In the genomic region with DNA sequence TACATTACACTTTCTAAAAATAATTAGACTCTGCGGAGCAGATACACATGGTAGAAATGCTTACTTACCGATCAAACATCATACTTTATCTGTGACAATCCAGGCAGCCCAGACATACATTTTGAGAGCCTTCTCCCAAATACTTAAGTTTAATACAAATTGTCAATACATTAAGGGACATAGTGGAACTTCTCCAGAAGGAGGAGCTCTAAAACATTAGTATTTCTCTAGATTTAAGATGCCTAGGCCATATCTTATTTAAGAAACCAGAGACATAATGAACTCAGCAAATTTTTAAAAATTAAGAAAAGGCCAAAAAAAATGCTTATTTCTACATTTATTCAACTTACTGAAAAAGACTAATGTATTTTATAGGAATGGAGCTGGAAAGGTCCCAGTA, we compare ENCODE assay signal across 25 cellular contexts. TPM values are rescaled to one million over a fixed set of nuclear protein-coding genes. Genes with fewer than 3 reads are reported as not detected.
A peak's percentile ranks its signal among the peaks of the same experiment; 100 is the strongest.
DNase-seq lines count a peak whose midpoint lies in the region; ATAC-seq, FAIRE-seq and TF ChIP-seq lines count a peak whose summit lies in the region.
"Had no signal": no experiment of that assay in that cellular context is flagged by ENCODE, and none has a peak within 500 bp of the region (broad histone marks: within the 10 kb centered on the region; RNA-seq: fewer than 3 reads in every experiment).

No MANE protein-coding gene starts in this region.

- no peaks in the 10 kb centered on the region for H3K27me3 Mint-ChIP-seq in H9 (ENCODE audit: low read depth)
- H3K27me3 Mint-ChIP-seq: activated naive CD4-positive, alpha-beta T cell treated with anti-CD3 and anti-CD28 coated beads, Interleukin-2, amount 50 U/mL, for 24 hours; central memory CD8-positive, alpha-beta T cell had no signal

- H3K27ac ChIP-seq in H9 (ENCODE audit: insufficient read length, low read depth, low read length) = no peak overlapping the region
- no peak overlapping the region for H3K27ac ChIP-seq in OCI-LY7 (ENCODE audit: low read depth, low read length, poor library complexity, severe bottlenecking)
- no peak overlapping the region for H3K27ac ChIP-seq in endothelial cell of umbilical vein (ENCODE audit: insufficient read depth, low read depth, low read length)
- H3K27ac ChIP-seq: neutrophil, skin epidermis, suprapubic skin had no signal

- H3K4me3 Mint-ChIP-seq in H9 = no peak overlapping the region
- H3K4me3 Mint-ChIP-seq: activated naive CD4-positive, alpha-beta T cell treated with anti-CD3 and anti-CD28 coated beads, Interleukin-2, amount 50 U/mL, for 24 hours; central memory CD8-positive, alpha-beta T cell; stimulated activated effector memory CD8-positive, alpha-beta T cell treated with anti-CD3 and anti-CD28 coated beads, Interleukin-12 subunit alpha, Interleukin-12 subunit beta, amount 100 ng/mL, for 72 hours had no signal

- no peak overlapping the region for H2AFZ ChIP-seq in H9 (ENCODE audit: low read length)
- no peak overlapping the region for H2AFZ ChIP-seq in OCI-LY7 (ENCODE audit: low read length)
- H2AFZ ChIP-seq in endothelial cell of umbilical vein (ENCODE audit: low read depth, low read length) = no peak overlapping the region

- no peak overlapping the region for H2BK15ac ChIP-seq in H9 (ENCODE audit: low read depth, low read length)

- H2BK12ac ChIP-seq in H9 (ENCODE audit: insufficient read length, low read depth, low read length) = no peak overlapping the region

- H3K4me2 ChIP-seq in H9 (ENCODE audit: insufficient read depth, insufficient read length, low read length) (no peak overlapping the region), OCI-LY7 (ENCODE audit: low read length) (no peak overlapping the region), endothelial cell of umbilical vein (ENCODE audit: insufficient read depth, low read length) (no peak overlapping the region)

- no peaks in the 10 kb centered on the region for H3K27me3 ChIP-seq in H9 (ENCODE audit: insufficient read depth, low read length)
- H3K27me3 ChIP-seq in endothelial cell of umbilical vein (ENCODE audit: control insufficient read depth in 2 of 2, insufficient read depth in 2 of 2, low read length in 2 of 2) = no peaks in the 10 kb centered on the region
- H3K27me3 ChIP-seq: neutrophil, suprapubic skin had no signal

- H3K9me3 Mint-ChIP-seq in H9 = peaks cover 8 to 10% of the 10 kb centered on the region in 2 experiments; a peak in 4 of 5 replicates
- H3K9me3 Mint-ChIP-seq: activated naive CD4-positive, alpha-beta T cell treated with anti-CD3 and anti-CD28 coated beads, Interleukin-2, amount 50 U/mL, for 24 hours; central memory CD8-positive, alpha-beta T cell; stimulated activated effector memory CD8-positive, alpha-beta T cell treated with anti-CD3 and anti-CD28 coated beads, Interleukin-12 subunit alpha, Interleukin-12 subunit beta, amount 100 ng/mL, for 72 hours had no signal

- H3K79me1 ChIP-seq in H9 (ENCODE audit: insufficient read depth, low read depth, low read length, poor library complexity, severe bottlenecking) = no peaks in the 10 kb centered on the region

- H3K4me1 ChIP-seq in H9 (ENCODE audit: insufficient read depth, low read length) = no peaks in the 10 kb centered on the region
- no peaks in the 10 kb centered on the region for H3K4me1 ChIP-seq in OCI-LY7 (ENCODE audit: insufficient read depth, low read length, poor library complexity, severe bottlenecking)
- H3K4me1 ChIP-seq in endothelial cell of umbilical vein (ENCODE audit: control insufficient read depth, extremely low read depth, insufficient read depth, low read length) = no peaks in the 10 kb centered on the region
- H3K4me1 ChIP-seq: suprapubic skin had no signal

- H3K4me1 Mint-ChIP-seq in H9 = no peaks in the 10 kb centered on the region
- H3K4me1 Mint-ChIP-seq: activated naive CD4-positive, alpha-beta T cell treated with anti-CD3 and anti-CD28 coated beads, Interleukin-2, amount 50 U/mL, for 24 hours; central memory CD8-positive, alpha-beta T cell; stimulated activated effector memory CD8-positive, alpha-beta T cell treated with anti-CD3 and anti-CD28 coated beads, Interleukin-12 subunit alpha, Interleukin-12 subunit beta, amount 100 ng/mL, for 72 hours had no signal

- no peaks in the 10 kb centered on the region; the same call in 1 of the 2 replicates for H3K9me2 ChIP-seq in OCI-LY7 (ENCODE audit: insufficient read depth, low read length)

- no peak overlapping the region for H4K5ac ChIP-seq in H9 (ENCODE audit: insufficient read length, low read depth, low read length)

- no peak overlapping the region for H3K23ac ChIP-seq in H9 (ENCODE audit: insufficient read length, low read depth, low read length)

- H2BK120ac ChIP-seq in H9 (ENCODE audit: low read depth, low read length, poor library complexity, severe bottlenecking) = no peak overlapping the region

- intact Hi-C loops in OCI-LY7 (cut with micrococcal nuclease; ENCODE audit: unreplicated experiment) (no loop called here), endothelial cell of umbilical vein (cut with micrococcal nuclease) (loop anchor here (1.0 kb wide), 1 partner anchor 140 kb away; no protein-coding TSS in a partner anchor), left ventricle myocardium superior (cut with micrococcal nuclease) (no loop called here)

- dilution Hi-C loops in endothelial cell of umbilical vein (cut with MboI; ENCODE audit: extremely low pct_ligation_motif_present, low sequenced_read_pairs) = no loop called here

- H2BK20ac ChIP-seq in H9 (ENCODE audit: low read depth, low read length, poor library complexity, severe bottlenecking) = no peak overlapping the region

- no peaks in the 10 kb centered on the region for H3K9me3 ChIP-seq in H9 (ENCODE audit: control insufficient read depth, low read depth, low read length)
- no peaks in the 10 kb centered on the region for H3K9me3 ChIP-seq in OCI-LY7 (ENCODE audit: low read length)
- no peaks in the 10 kb centered on the region for H3K9me3 ChIP-seq in endothelial cell of umbilical vein (replicated peaks; ENCODE audit: control insufficient read depth, insufficient read depth, low read length)
- H3K9me3 ChIP-seq: neutrophil, suprapubic skin had no signal

- POLR2A ChIA-PET in OCI-LY7 (lab: Charles Lee) = interaction anchor here (0.6 to 0.8 kb wide), 2 partner anchors 28 to 434 kb away, joined by 3 to 7 read pairs; no protein-coding TSS in a partner anchor
- POLR2A ChIA-PET in endothelial cell of umbilical vein (lab: Charles Lee) = no interaction called here

- no peak overlapping the region for H3K4ac ChIP-seq in H9 (ENCODE audit: low read depth, low read length)

- no peaks in the 10 kb centered on the region for H3K23me2 ChIP-seq in H9 (ENCODE audit: insufficient read length, low read depth, low read length, poor library complexity, severe bottlenecking)

- no peaks in the 10 kb centered on the region for H4K20me1 ChIP-seq in H9 (ENCODE audit: control insufficient read depth, insufficient read depth, insufficient read length)
- H4K20me1 ChIP-seq in OCI-LY7 (ENCODE audit: insufficient read depth, low read length) = no peaks in the 10 kb centered on the region
- no peaks in the 10 kb centered on the region for H4K20me1 ChIP-seq in endothelial cell of umbilical vein (replicated peaks; ENCODE audit: control insufficient read depth, extremely low read depth, insufficient read depth, low read length)

- no peak overlapping the region for H4K91ac ChIP-seq in H9 (ENCODE audit: insufficient read length, low read depth, low read length)

- no peak for TF ChIP-seq POLR2A in endothelial cell of umbilical vein (IDR thresholded peaks at IDR 0.05; ENCODE audit: low read depth, low read length)

- CTCF ChIA-PET in OCI-LY7 (lab: Charles Lee; ENCODE audit: unreplicated experiment) = no interaction called here
- CTCF ChIA-PET in endothelial cell of umbilical vein (lab: Charles Lee) = interaction anchor here (0.6 to 4.2 kb wide), 16 partner anchors 8 to 318 kb away, joined by 3 to 35 read pairs (median 4); partner anchors contain the start of gene CD163

- H3K27ac Mint-ChIP-seq in H9 = no peak overlapping the region
- H3K27ac Mint-ChIP-seq: activated naive CD4-positive, alpha-beta T cell treated with anti-CD3 and anti-CD28 coated beads, Interleukin-2, amount 50 U/mL, for 24 hours; stimulated activated effector memory CD8-positive, alpha-beta T cell treated with anti-CD3 and anti-CD28 coated beads, Interleukin-12 subunit alpha, Interleukin-12 subunit beta, amount 100 ng/mL, for 72 hours had no signal

- ATAC-seq in HG03469 (IDR thresholded peaks at IDR 0.05; ENCODE audit: unreplicated experiment) = no peak
- no peak for ATAC-seq in GM21381 (IDR thresholded peaks at IDR 0.05; ENCODE audit: unreplicated experiment)
- no peak for ATAC-seq in left ventricle myocardium superior
- ATAC-seq: stimulated activated effector memory CD8-positive, alpha-beta T cell treated with anti-CD3 and anti-CD28 coated beads, Interleukin-12 subunit alpha, Interleukin-12 subunit beta, amount 100 ng/mL, for 72 hours had no signal

- H3K36me3 Mint-ChIP-seq in H9 (ENCODE audit: insufficient read depth in 1 of 3, low read depth in 3 of 3) = peaks cover 2 to 18% (median 4%) of the 10 kb centered on the region in 3 experiments; a peak in 5 of 7 replicates
- H3K36me3 Mint-ChIP-seq: activated naive CD4-positive, alpha-beta T cell treated with anti-CD3 and anti-CD28 coated beads, Interleukin-2, amount 50 U/mL, for 24 hours; stimulated activated effector memory CD8-positive, alpha-beta T cell treated with anti-CD3 and anti-CD28 coated beads, Interleukin-12 subunit alpha, Interleukin-12 subunit beta, amount 100 ng/mL, for 72 hours had no signal

- no peak for DNase-seq in H9
- peak; percentile 1 for DNase-seq in OCI-LY7 (ENCODE audit: low spot score)
- DNase-seq in endothelial cell of umbilical vein (ENCODE audit: low read depth, low spot score) = peak; percentile 46
- no peak for DNase-seq in NCI-H345 (lab: John Stamatoyannopoulos, UW)
- no peak for DNase-seq in left ventricle myocardium superior
- DNase-seq: activated CD4-positive, alpha-beta T cell treated with anti-CD3 and anti-CD28 coated beads for 4 hours; aorta; DMS53; NCI-H1417 treated with DMSO at 0.1 percent for 48 hours; NCI-H69; Right ventricle myocardium superior; stimulated activated CD4-positive, alpha-beta T cell treated with anti-CD3 and anti-CD28 coated beads, Interleukin-2, amount 100 ng/mL, for 24 hours had no signal

- TF ChIP-seq CTCF in H9 (conservative IDR thresholded peaks at IDR 0.05) (peak; percentile 43; the same call in 2 of the 3 replicates), OCI-LY7 (conservative IDR thresholded peaks at IDR 0.05; ENCODE audit: low read length) (peak; percentile 56), endothelial cell of umbilical vein (IDR thresholded peaks at IDR 0.05; ENCODE audit: extremely low read depth in 1 of 2, insufficient read depth in 1 of 2, low read depth in 1 of 2, low read length in 2 of 2) (peak; percentile 4 to 13)

- no peaks in the 10 kb centered on the region for H3K79me2 ChIP-seq in H9 (ENCODE audit: insufficient read depth, low read length)
- no peaks in the 10 kb centered on the region for H3K79me2 ChIP-seq in OCI-LY7 (ENCODE audit: insufficient read depth, low read depth, low read length)
- no peaks in the 10 kb centered on the region for H3K79me2 ChIP-seq in endothelial cell of umbilical vein (ENCODE audit: control insufficient read depth, insufficient read depth, low read length)

- no TSS peak for BruUV-seq in OCI-LY7 (replicated peaks; lab: Mats Ljungman, UMichigan)
- BruUV-seq in endothelial cell of umbilical vein (replicated peaks; lab: Mats Ljungman, UMichigan) = no TSS peak

- H3K4me3 ChIP-seq in OCI-LY7 (ENCODE audit: low read depth, low read length, poor library complexity, severe bottlenecking) (no peak overlapping the region), endothelial cell of umbilical vein (replicated peaks in 1 of 3; ENCODE audit: insufficient read depth in 1 of 3, low read depth in 1 of 3, low read length in 3 of 3) (no peak overlapping the region)
- H3K4me3 ChIP-seq: lung, skin epidermis, suprapubic skin had no signal

- H3K56ac ChIP-seq in H9 (ENCODE audit: insufficient read length, low read depth, low read length) = no peak overlapping the region

- H3K36me3 ChIP-seq in OCI-LY7 (ENCODE audit: insufficient read depth, low read length) = no peaks in the 10 kb centered on the region
- no peaks in the 10 kb centered on the region for H3K36me3 ChIP-seq in endothelial cell of umbilical vein (ENCODE audit: control insufficient read depth in 2 of 2, extremely low read depth in 1 of 2, insufficient read depth in 2 of 2, low read length in 2 of 2)
- H3K36me3 ChIP-seq: neutrophil, suprapubic skin had no signal

- FAIRE-seq in A204.1 (lab: Jason Lieb, UNC) (peak; percentile 60), endothelial cell of umbilical vein (lab: Jason Lieb, UNC) (peak; percentile 52)
- FAIRE-seq: urothelium cell line had no signal

- no CpG with 5 or more reads among the region's 2 CpGs for WGBS in H9 (ENCODE audit: extremely low coverage, insufficient read length, low lambda C conversion rate)

- H3K9me1 ChIP-seq in endothelial cell of umbilical vein (replicated peaks; ENCODE audit: control insufficient read depth, extremely low read depth, insufficient read depth, low read length) = no peaks in the 10 kb centered on the region

- no peak overlapping the region for H4K8ac ChIP-seq in H9 (replicated peaks; ENCODE audit: insufficient read length, low read depth, low read length)

- H3K9ac ChIP-seq in H9 (ENCODE audit: extremely low read depth, insufficient read length, low read length) (no peak overlapping the region), endothelial cell of umbilical vein (replicated peaks; ENCODE audit: extremely low read depth, insufficient read depth, low read length) (no peak overlapping the region)

- no peak overlapping the region for H3K18ac ChIP-seq in H9 (ENCODE audit: insufficient read length, low read depth, low read length)

- no peak overlapping the region for H3K14ac ChIP-seq in H9 (ENCODE audit: insufficient read depth, low read length)

- H3T11ph ChIP-seq in H9 (ENCODE audit: low read length) = no peak overlapping the region

- H2BK5ac ChIP-seq in H9 (ENCODE audit: insufficient read length, low read length) = no peak overlapping the region

- no peak overlapping the region for H2AK5ac ChIP-seq in H9 (ENCODE audit: insufficient read length, low read length)

RNA-seq across cellular contexts. Expression of gene ACSM4, which starts 16.1 kb away (rescaled TPM):
- total RNA-seq in H9 (2021) (not detected in 2 replicates), OCI-LY7 (2022) (not detected in 2 replicates), endothelial cell of umbilical vein (not detected in 2 replicates), left ventricle myocardium superior (not detected)
- not detected in 2 replicates for total RNA-seq in OCI-LY7 (2014; rRNA removed; shearing (Covaris generic))
- polyA plus RNA-seq in endothelial cell of umbilical vein = not detected in 2 replicates
- not detected in 2 replicates for polyA plus RNA-seq in endothelial cell of umbilical vein (2011; cell fraction: cytosol; rRNA removed)
- polyA plus RNA-seq in endothelial cell of umbilical vein (2011; cell fraction: nucleus; rRNA removed) = not detected in 2 replicates
- polyA plus RNA-seq in endothelial cell of umbilical vein (2012) = not detected in 2 replicates
- polyA minus RNA-seq in endothelial cell of umbilical vein = not detected in 2 replicates
- polyA minus RNA-seq in endothelial cell of umbilical vein (2011; cell fraction: cytosol; rRNA and poly(A)+ RNA removed) = not detected
- polyA minus RNA-seq in endothelial cell of umbilical vein (2011; cell fraction: nucleus; rRNA and poly(A)+ RNA removed) = not detected in 2 replicates
- total RNA-seq: aorta, kidney epithelial cell, lung, Right ventricle myocardium superior, suprapubic skin had no signal
- polyA plus RNA-seq: aorta, esophagus, lung had no signal

Comparison
In these comparisons a context has a peak if more than half of its experiments do, and no peak if none do; other contexts are left out.
1. DNase-seq: peak in OCI-LY7 (single experiment) and endothelial cell of umbilical vein (single experiment); none in H9 (single experiment), NCI-H345 (single experiment) and left ventricle myocardium superior (single experiment).
2. Peak in every context shown above with its lines, with median percentiles within 50 percentile points of each other: CTCF ChIP-seq.